Comparison of ENCODE assay signal across 26 cellular contexts in genomic region chr6:116996842-116997241, GRCh38.
"Had no signal": no experiment of that assay in that cellular context is flagged by ENCODE, and none has a peak within 500 bp of the region (broad histone marks: within the 10 kb centered on the region; RNA-seq: fewer than 3 reads in every experiment).

No MANE protein-coding gene starts in this region.

- DNase-seq: activated B cell treated with CpG ODN at 0.5 μM for 24 hours; activated CD4-positive, alpha-beta T cell treated with anti-CD3 and anti-CD28 coated beads for 1 hour; activated CD4-positive, alpha-beta T cell treated with anti-CD3 and anti-CD28 coated beads, Interleukin-2, amount 10 ng/mL, durations not matched to agents 24 days and 14 days; activated CD4-positive, alpha-beta T cell treated with anti-CD3 and anti-CD28 coated beads, Interleukin-2, amount 50 U/mL, for 48 hours; activated CD8-positive, alpha-beta memory T cell treated with anti-CD3 and anti-CD28 coated beads, Interleukin-2, amount 10 ng/mL, durations not matched to agents 7 days and 5 days; activated effector memory CD4-positive, alpha-beta T cell treated with Interleukin-2 at 50 U/mL for 16 hours; activated naive CD4-positive, alpha-beta T cell; activated T-cell treated with anti-CD3 and anti-CD28 coated beads, Interleukin-2, amount 50 U/mL, for 24 hours; aorta; caudate nucleus; MG63; MV-4-11; NCI-H1092 treated with DMSO at 0.1 percent for 48 hours; NCI-H1417 treated with DMSO at 0.1 percent for 48 hours; NCI-H1694; NCI-H2029 treated with DMSO at 0.1 percent for 48 hours; NCI-H2171; NCI-H2227 treated with DMSO at 0.1 percent for 48 hours; NCI-H774; NK-92 treated with Interleukin-12 subunit alpha and Interleukin-12 subunit beta, amount 100 ng/mL, for 24 hours; Peyer's patch; SHP77; SW 1271 had no signal

- H3K27ac ChIP-seq: breast epithelium, Peyer's patch, SJSA1 had no signal

- H3K36me3 ChIP-seq: breast epithelium, MG63, Peyer's patch, SJSA1 had no signal

- H3K9me3 ChIP-seq: breast epithelium, MG63, Peyer's patch, SJSA1 had no signal

- H3K4me3 ChIP-seq: breast epithelium, MG63, Peyer's patch, SJSA1 had no signal

- H3K27me3 ChIP-seq: breast epithelium, MG63, Peyer's patch, SJSA1 had no signal

- H3K4me1 ChIP-seq: breast epithelium, Peyer's patch had no signal

- ATAC-seq: activated CD8-positive, alpha-beta memory T cell treated with anti-CD3 and anti-CD28 coated beads, Interleukin-2, amount 10 ng/mL, durations not matched to agents 7 days and 5 days; SK-N-SH treated with all-trans-retinoic acid at 6 μM for 48 hours had no signal
